8 cellular contexts compared by ENCODE assay signal in the genomic region with DNA sequence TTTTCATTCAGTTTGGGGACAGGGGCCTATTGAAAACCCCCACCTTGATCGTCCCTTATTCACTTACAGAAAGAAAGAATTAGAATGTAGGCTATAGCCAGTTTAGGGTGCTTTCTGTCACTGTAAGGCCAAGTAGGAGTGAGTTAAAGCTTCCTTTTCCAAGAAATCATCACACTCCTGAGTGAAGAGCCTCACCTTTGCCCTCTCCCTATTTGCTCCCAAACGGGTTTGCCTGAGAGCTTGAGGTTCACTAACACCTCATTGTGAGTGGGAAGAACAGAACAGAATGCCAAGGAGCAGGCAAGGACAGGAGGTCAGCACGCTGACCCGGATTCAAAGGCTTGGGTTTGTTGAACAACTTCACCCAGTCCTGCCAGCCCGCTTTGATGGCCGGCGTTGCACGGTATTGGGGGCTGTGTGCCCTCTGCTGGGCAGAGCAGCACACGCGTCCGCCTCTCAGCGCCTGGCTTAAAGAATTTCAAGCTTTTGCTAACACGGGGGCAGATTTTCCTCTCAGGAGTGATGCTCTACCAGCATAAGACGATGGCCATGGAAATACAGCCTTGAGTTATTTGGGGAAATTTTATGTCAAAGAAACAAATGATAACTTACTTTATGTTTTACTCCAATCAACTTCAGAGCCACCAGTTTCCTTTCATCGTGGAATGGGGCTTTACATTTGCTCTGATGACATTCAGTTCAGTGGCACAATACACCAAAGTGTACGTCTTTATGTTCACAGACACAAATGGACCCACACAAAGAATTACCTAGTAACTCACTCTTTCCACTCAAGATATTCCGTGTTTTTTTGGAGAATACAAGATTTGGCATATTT.
DNase-seq lines count a peak whose midpoint lies in the region; ATAC-seq and TF ChIP-seq lines count a peak whose summit lies in the region.

No MANE protein-coding gene starts in this region.

- H3K4me1 Mint-ChIP-seq in Caco-2 (ENCODE audit: low read depth, unreplicated experiment), result no peaks in the 10 kb centered on the region

- peak; percentile 88 for ATAC-seq in GM18907 (IDR thresholded peaks at IDR 0.05; ENCODE audit: unreplicated experiment)
- peak; percentile 69 for ATAC-seq in HG03196 (IDR thresholded peaks at IDR 0.05; ENCODE audit: unreplicated experiment)
- no peak for ATAC-seq in GM21360 (IDR thresholded peaks at IDR 0.05; ENCODE audit: unreplicated experiment)

- POLR2A ChIA-PET in Caco-2 (lab: Charles Lee), result no interaction called here

- no peak overlapping the region for H3K27ac Mint-ChIP-seq in Caco-2 (ENCODE audit: unreplicated experiment)

- peaks cover 3% of the 10 kb centered on the region; the same call in 1 of the 2 replicates for H3K4me1 ChIP-seq in Caco-2

- H3K4me3 ChIP-seq in Caco-2 (ENCODE audit: low read depth, low read length) (no peak overlapping the region), fibroblast of the aortic adventitia (ENCODE audit: low read depth, low read length) (no peak overlapping the region)

- H3K27me3 Mint-ChIP-seq in Caco-2 (ENCODE audit: insufficient read depth, unreplicated experiment), result no peaks in the 10 kb centered on the region

- no peaks in the 10 kb centered on the region for H3K36me3 Mint-ChIP-seq in Caco-2 (ENCODE audit: insufficient read depth, unreplicated experiment)

- no TSS peak for BruUV-seq in Caco-2 (replicated peaks; lab: Mats Ljungman, UMichigan)

- intact Hi-C loops in Caco-2 (cut with micrococcal nuclease; ENCODE audit: unreplicated experiment), result loop anchor here (1.0 to 10.0 kb wide), 3 partner anchors 158 to 370 kb away; no protein-coding TSS in a partner anchor

- CTCF ChIA-PET in Caco-2 (lab: Charles Lee), result no interaction called here

- no peak overlapping the region for H3K4me3 Mint-ChIP-seq in Caco-2 (ENCODE audit: unreplicated experiment)

- no peaks in the 10 kb centered on the region for H3K36me3 ChIP-seq in Caco-2 (ENCODE audit: control insufficient read depth, insufficient read depth, low read length)

- DNase-seq in Caco-2 (peak; percentile 45 to 47), SK-MEL-5 (ENCODE audit: low read depth, low spot score) (peak; percentile 81), fibroblast of the aortic adventitia (ENCODE audit: low read depth) (peak; percentile 64), nucleus accumbens (lab: John Stamatoyannopoulos, UW) (peak in 45 of 56 donors; percentile 1 to 71 (median 19)), NCI-H2227 (lab: John Stamatoyannopoulos, UW; ENCODE audit: unreplicated experiment) (no peak)

- in situ Hi-C loops in SK-MEL-5 (cut with HindIII; ENCODE audit: low pct_unique_long_range_greater_than_20kb, low sequenced_read_pairs), result loop anchor here (25.0 kb wide), 1 partner anchor 268 kb away; no protein-coding TSS in a partner anchor

- peaks cover 11% of the 10 kb centered on the region for H3K9me3 Mint-ChIP-seq in Caco-2 (ENCODE audit: unreplicated experiment)

- no peaks in the 10 kb centered on the region for H3K9me3 ChIP-seq in Caco-2

- TF ChIP-seq CTCF in Caco-2 (IDR thresholded peaks at IDR 0.05; ENCODE audit: insufficient read depth in 1 of 2, low read depth in 1 of 2, low read length in 1 of 2, severe bottlenecking in 1 of 2, unreplicated experiment in 1 of 2) (peak; percentile 63 to 68), fibroblast of the aortic adventitia (IDR thresholded peaks at IDR 0.05; ENCODE audit: insufficient read depth, low read length) (peak; percentile 79)

- H3K27me3 ChIP-seq in Caco-2 (replicated peaks; ENCODE audit: control insufficient read depth, insufficient read depth, low read length), result no peaks in the 10 kb centered on the region
